ENCODE assay signal across 8 cellular contexts in genomic region chr6:87322304-87323212, GRCh38. TPM values are rescaled to one million over a fixed set of nuclear protein-coding genes. Genes with fewer than 3 reads are reported as not detected.
DNase-seq lines count a peak whose midpoint lies in the region; ATAC-seq lines count a peak whose summit lies in the region.

TSS of gene SMIM8 (plus strand) at chr6:87322588. CDS start at chr6:87337032, 14,444 bp downstream.

- DNase-seq in CD1c-positive myeloid dendritic cell (ENCODE audit: extremely low spot score) (peak; percentile 87), GM19240 (ENCODE audit: insufficient read length, low spot score) (peak; percentile 81), NCI-H748 treated with DMSO at 0.1 percent for 48 hours (lab: John Stamatoyannopoulos, UW) (peak; percentile 49), ecto neural progenitor cell (ENCODE audit: low spot score) (peak; percentile 91), lung microvascular endothelial cell (ENCODE audit: low read depth in 2 of 2) (peak; percentile 78 to 81)
- peak; percentile 90 to 91 for DNase-seq in activated CD4-positive, alpha-beta T cell treated with anti-CD3 and anti-CD28 coated beads, Interleukin-2, amount 50 U/mL, for 48 hours
- DNase-seq in stimulated activated CD4-positive, alpha-beta T cell treated with anti-CD3 and anti-CD28 coated beads, TNF-alpha, amount 100 ng/mL, for 24 hours (ENCODE audit: low read depth in 3 of 3): peak; percentile 75 to 87 (median 78)

- ATAC-seq in HG03442 (IDR thresholded peaks at IDR 0.05; ENCODE audit: unreplicated experiment): peak; percentile 98

RNA-seq across cellular contexts. Expression of gene SMIM8, which starts in this region (rescaled TPM):
- total RNA-seq in lung microvascular endothelial cell: 2.0 and 2.4 TPM in 2 replicates

Comparison
In these comparisons a context has a peak if more than half of its experiments do, and no peak if none do; other contexts are left out.
1. Peak in every context shown above with its lines: DNase-seq and ATAC-seq.